ENCODE assay signal across 1 cellular context in the genomic region with DNA sequence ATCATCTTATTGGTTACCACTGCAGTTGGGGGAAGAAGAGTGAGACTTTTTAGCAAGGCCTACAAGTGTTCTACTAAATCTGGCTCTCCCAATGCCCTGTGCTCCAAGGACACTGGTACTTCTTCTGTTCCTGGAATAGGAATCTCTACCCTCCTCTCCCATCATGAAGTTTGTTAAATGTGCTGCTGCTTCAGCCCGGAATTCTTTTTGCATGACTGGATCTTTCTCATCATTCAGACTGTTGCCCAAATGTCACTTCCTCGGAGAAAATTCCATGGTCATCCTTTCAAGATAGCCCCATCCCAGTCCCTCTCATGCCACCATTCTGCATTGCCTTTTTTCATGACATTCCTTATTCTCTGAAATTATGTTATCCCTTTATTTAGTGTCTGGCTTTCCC.
TF ChIP-seq lines count a peak whose summit lies in the region.

No MANE protein-coding gene starts in this region.

TF ChIP-seq in K562, 482 proteins besides CTCF, POLR2A, EP300 and RAD21 (continued from another document):
- TF ChIP-seq, protein P1, sequence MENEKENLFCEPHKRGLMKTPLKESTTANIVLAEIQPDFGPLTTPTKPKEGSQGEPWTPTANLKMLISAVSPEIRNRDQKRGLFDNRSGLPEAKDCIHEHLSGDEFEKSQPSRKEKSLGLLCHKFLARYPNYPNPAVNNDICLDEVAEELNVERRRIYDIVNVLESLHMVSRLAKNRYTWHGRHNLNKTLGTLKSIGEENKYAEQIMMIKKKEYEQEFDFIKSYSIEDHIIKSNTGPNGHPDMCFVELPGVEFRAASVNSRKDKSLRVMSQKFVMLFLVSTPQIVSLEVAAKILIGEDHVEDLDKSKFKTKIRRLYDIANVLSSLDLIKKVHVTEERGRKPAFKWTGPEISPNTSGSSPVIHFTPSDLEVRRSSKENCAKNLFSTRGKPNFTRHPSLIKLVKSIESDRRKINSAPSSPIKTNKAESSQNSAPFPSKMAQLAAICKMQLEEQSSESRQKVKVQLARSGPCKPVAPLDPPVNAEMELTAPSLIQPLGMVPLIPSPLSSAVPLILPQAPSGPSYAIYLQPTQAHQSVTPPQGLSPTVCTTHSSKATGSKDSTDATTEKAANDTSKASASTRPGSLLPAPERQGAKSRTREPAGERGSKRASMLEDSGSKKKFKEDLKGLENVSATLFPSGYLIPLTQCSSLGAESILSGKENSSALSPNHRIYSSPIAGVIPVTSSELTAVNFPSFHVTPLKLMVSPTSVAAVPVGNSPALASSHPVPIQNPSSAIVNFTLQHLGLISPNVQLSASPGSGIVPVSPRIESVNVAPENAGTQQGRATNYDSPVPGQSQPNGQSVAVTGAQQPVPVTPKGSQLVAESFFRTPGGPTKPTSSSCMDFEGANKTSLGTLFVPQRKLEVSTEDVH (IDR thresholded peaks at IDR 0.05; ENCODE audit: low read depth, partially characterized antibody): no peak
- TF ChIP-seq CHCHD3 (CRISPR knock-in tag; IDR thresholded peaks at IDR 0.05): no peak
- TF ChIP-seq TAF7 (tag; IDR thresholded peaks at IDR 0.05): no peak
- TF ChIP-seq HDAC8 (tag; IDR thresholded peaks at IDR 0.05): no peak
- no peak for TF ChIP-seq ZNF75A (CRISPR knock-in tag; IDR thresholded peaks at IDR 0.05)
- TF ChIP-seq, protein P2, sequence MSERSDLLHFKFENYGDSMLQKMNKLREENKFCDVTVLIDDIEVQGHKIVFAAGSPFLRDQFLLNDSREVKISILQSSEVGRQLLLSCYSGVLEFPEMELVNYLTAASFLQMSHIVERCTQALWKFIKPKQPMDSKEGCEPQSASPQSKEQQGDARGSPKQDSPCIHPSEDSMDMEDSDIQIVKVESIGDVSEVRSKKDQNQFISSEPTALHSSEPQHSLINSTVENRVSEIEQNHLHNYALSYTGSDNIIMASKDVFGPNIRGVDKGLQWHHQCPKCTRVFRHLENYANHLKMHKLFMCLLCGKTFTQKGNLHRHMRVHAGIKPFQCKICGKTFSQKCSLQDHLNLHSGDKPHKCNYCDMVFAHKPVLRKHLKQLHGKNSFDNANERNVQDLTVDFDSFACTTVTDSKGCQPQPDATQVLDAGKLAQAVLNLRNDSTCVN (CRISPR knock-in tag; IDR thresholded peaks at IDR 0.05): no peak
- no peak for TF ChIP-seq ZNF436 (CRISPR knock-in tag; IDR thresholded peaks at IDR 0.05)
- no peak for TF ChIP-seq ZNF584 (CRISPR knock-in tag; IDR thresholded peaks at IDR 0.05; ENCODE audit: low read depth)
- TF ChIP-seq, protein P3, sequence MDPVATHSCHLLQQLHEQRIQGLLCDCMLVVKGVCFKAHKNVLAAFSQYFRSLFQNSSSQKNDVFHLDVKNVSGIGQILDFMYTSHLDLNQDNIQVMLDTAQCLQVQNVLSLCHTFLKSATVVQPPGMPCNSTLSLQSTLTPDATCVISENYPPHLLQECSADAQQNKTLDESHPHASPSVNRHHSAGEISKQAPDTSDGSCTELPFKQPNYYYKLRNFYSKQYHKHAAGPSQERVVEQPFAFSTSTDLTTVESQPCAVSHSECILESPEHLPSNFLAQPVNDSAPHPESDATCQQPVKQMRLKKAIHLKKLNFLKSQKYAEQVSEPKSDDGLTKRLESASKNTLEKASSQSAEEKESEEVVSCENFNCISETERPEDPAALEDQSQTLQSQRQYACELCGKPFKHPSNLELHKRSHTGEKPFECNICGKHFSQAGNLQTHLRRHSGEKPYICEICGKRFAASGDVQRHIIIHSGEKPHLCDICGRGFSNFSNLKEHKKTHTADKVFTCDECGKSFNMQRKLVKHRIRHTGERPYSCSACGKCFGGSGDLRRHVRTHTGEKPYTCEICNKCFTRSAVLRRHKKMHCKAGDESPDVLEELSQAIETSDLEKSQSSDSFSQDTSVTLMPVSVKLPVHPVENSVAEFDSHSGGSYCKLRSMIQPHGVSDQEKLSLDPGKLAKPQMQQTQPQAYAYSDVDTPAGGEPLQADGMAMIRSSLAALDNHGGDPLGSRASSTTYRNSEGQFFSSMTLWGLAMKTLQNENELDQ (CRISPR knock-in tag; IDR thresholded peaks at IDR 0.05; ENCODE audit: borderline replicate concordance): no peak
- TF ChIP-seq SMAD3 (CRISPR knock-in tag; conservative IDR thresholded peaks at IDR 0.05): no peak
- TF ChIP-seq, protein P4, sequence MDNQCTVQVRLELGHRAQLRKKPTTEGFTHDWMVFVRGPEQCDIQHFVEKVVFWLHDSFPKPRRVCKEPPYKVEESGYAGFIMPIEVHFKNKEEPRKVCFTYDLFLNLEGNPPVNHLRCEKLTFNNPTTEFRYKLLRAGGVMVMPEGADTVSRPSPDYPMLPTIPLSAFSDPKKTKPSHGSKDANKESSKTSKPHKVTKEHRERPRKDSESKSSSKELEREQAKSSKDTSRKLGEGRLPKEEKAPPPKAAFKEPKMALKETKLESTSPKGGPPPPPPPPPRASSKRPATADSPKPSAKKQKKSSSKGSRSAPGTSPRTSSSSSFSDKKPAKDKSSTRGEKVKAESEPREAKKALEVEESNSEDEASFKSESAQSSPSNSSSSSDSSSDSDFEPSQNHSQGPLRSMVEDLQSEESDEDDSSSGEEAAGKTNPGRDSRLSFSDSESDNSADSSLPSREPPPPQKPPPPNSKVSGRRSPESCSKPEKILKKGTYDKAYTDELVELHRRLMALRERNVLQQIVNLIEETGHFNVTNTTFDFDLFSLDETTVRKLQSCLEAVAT (IDR thresholded peaks at IDR 0.05): no peak
- TF ChIP-seq NR2F6 (CRISPR knock-in tag; IDR thresholded peaks at IDR 0.05): no peak
- TF ChIP-seq, protein P5, sequence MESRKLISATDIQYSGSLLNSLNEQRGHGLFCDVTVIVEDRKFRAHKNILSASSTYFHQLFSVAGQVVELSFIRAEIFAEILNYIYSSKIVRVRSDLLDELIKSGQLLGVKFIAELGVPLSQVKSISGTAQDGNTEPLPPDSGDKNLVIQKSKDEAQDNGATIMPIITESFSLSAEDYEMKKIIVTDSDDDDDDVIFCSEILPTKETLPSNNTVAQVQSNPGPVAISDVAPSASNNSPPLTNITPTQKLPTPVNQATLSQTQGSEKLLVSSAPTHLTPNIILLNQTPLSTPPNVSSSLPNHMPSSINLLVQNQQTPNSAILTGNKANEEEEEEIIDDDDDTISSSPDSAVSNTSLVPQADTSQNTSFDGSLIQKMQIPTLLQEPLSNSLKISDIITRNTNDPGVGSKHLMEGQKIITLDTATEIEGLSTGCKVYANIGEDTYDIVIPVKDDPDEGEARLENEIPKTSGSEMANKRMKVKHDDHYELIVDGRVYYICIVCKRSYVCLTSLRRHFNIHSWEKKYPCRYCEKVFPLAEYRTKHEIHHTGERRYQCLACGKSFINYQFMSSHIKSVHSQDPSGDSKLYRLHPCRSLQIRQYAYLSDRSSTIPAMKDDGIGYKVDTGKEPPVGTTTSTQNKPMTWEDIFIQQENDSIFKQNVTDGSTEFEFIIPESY (CRISPR knock-in tag; IDR thresholded peaks at IDR 0.05): no peak
- TF ChIP-seq MECOM (CRISPR knock-in tag; IDR thresholded peaks at IDR 0.05): no peak
- no peak for TF ChIP-seq NBN (IDR thresholded peaks at IDR 0.05; ENCODE audit: low read depth)
- TF ChIP-seq TAF9B (IDR thresholded peaks at IDR 0.05; ENCODE audit: partially characterized antibody): no peak
TF ChIP-seq in K562: peak in this region for 0.
